15 cellular contexts compared by ENCODE assay signal in genomic region chr2:239232195-239232578, GRCh38.
DNase-seq lines count a peak whose midpoint lies in the region; ATAC-seq lines count a peak whose summit lies in the region.
"Had no signal": no experiment of that assay in that cellular context is flagged by ENCODE, and none has a peak within 500 bp of the region (broad histone marks: within the 10 kb centered on the region; RNA-seq: fewer than 3 reads in every experiment).

No MANE protein-coding gene starts in this region.

- peaks cover 47% of the 10 kb centered on the region for H3K36me3 Mint-ChIP-seq in activated naive CD4-positive, alpha-beta T cell treated with anti-CD3 and anti-CD28 coated beads, Interleukin-2, amount 10 ng/mL, durations not matched to agents 7 days and 5 days
- peaks cover 2% of the 10 kb centered on the region for H3K36me3 Mint-ChIP-seq in activated naive CD8-positive, alpha-beta T cell

- peak overlapping the region; percentile 83 for H3K27ac Mint-ChIP-seq in activated naive CD4-positive, alpha-beta T cell treated with anti-CD3 and anti-CD28 coated beads, Interleukin-2, amount 10 ng/mL, durations not matched to agents 7 days and 5 days
- peak overlapping the region; percentile 68 for H3K27ac Mint-ChIP-seq in activated naive CD8-positive, alpha-beta T cell
- H3K27ac Mint-ChIP-seq: nephron had no signal

- CTCF ChIA-PET in activated naive CD4-positive, alpha-beta T cell treated with anti-CD3 and anti-CD28 coated beads, Interleukin-2, amount 10 ng/mL, durations not matched to agents 7 days and 5 days (lab: Charles Lee): interaction anchor here (0.6 kb wide), 1 partner anchor 18 kb away, joined by 3 read pairs; no protein-coding TSS in a partner anchor

- peak overlapping the region; percentile 78 for H3K27ac ChIP-seq in thymus (ENCODE audit: low read depth)
- H3K27ac ChIP-seq: breast epithelium had no signal

- no peak overlapping the region for H3K4me3 ChIP-seq in thymus (ENCODE audit: low read length)
- H3K4me3 ChIP-seq: breast epithelium had no signal

- WGBS in thymus: 81% methylated on average over 6 of the region's 6 CpGs

- peaks cover 49% of the 10 kb centered on the region for H3K4me1 ChIP-seq in thymus (ENCODE audit: control insufficient read depth, insufficient read depth, low read length)
- H3K4me1 ChIP-seq: breast epithelium had no signal

- no peaks in the 10 kb centered on the region for H3K9me3 ChIP-seq in thymus (ENCODE audit: control insufficient read depth)
- H3K9me3 ChIP-seq: breast epithelium had no signal

- no peak for ATAC-seq in HG03565 (IDR thresholded peaks at IDR 0.05; ENCODE audit: unreplicated experiment)
- no peak for ATAC-seq in GM18867 (IDR thresholded peaks at IDR 0.05; ENCODE audit: unreplicated experiment)

- H3K4me3 Mint-ChIP-seq in activated naive CD4-positive, alpha-beta T cell treated with anti-CD3 and anti-CD28 coated beads, Interleukin-2, amount 10 ng/mL, durations not matched to agents 7 days and 5 days: peak overlapping the region; percentile 11
- peak overlapping the region; percentile 59 for H3K4me3 Mint-ChIP-seq in activated naive CD8-positive, alpha-beta T cell
- H3K4me3 Mint-ChIP-seq: nephron had no signal

- H3K9me3 Mint-ChIP-seq in activated naive CD4-positive, alpha-beta T cell treated with anti-CD3 and anti-CD28 coated beads, Interleukin-2, amount 10 ng/mL, durations not matched to agents 7 days and 5 days: no peaks in the 10 kb centered on the region
- no peaks in the 10 kb centered on the region for H3K9me3 Mint-ChIP-seq in activated naive CD8-positive, alpha-beta T cell (ENCODE audit: low read depth)
- H3K9me3 Mint-ChIP-seq: nephron had no signal

- H3K36me3 ChIP-seq in thymus (ENCODE audit: control insufficient read depth, insufficient read depth): no peaks in the 10 kb centered on the region
- H3K36me3 ChIP-seq: breast epithelium had no signal

- H3K27me3 Mint-ChIP-seq in activated naive CD4-positive, alpha-beta T cell treated with anti-CD3 and anti-CD28 coated beads, Interleukin-2, amount 10 ng/mL, durations not matched to agents 7 days and 5 days: no peaks in the 10 kb centered on the region
- H3K27me3 Mint-ChIP-seq in activated naive CD8-positive, alpha-beta T cell: no peaks in the 10 kb centered on the region

- no peak for DNase-seq in activated naive CD4-positive, alpha-beta T cell treated with anti-CD3 and anti-CD28 coated beads, Interleukin-2, amount 10 ng/mL, durations not matched to agents 7 days and 5 days
- DNase-seq in activated naive CD4-positive, alpha-beta T cell treated with Interleukin-2 at 50 U/mL for 16 hours: no peak
- DNase-seq in NCI-H69 (lab: John Stamatoyannopoulos, UW) (peak; percentile 24), GF-D8 (lab: John Stamatoyannopoulos, UW) (no peak)
- DNase-seq: foreskin melanocyte; mesenchymal stem cell; NCI-H226; posterior cingulate gyrus; stimulated activated CD4-positive, alpha-beta T cell treated with anti-CD3 and anti-CD28 coated beads, Interleukin-2, amount 100 ng/mL, for 24 hours had no signal

- no peaks in the 10 kb centered on the region for H3K27me3 ChIP-seq in thymus (ENCODE audit: control insufficient read depth, insufficient read depth)
- H3K27me3 ChIP-seq: breast epithelium had no signal

- peaks cover 76% of the 10 kb centered on the region for H3K4me1 Mint-ChIP-seq in activated naive CD4-positive, alpha-beta T cell treated with anti-CD3 and anti-CD28 coated beads, Interleukin-2, amount 10 ng/mL, durations not matched to agents 7 days and 5 days
- peaks cover 49% of the 10 kb centered on the region for H3K4me1 Mint-ChIP-seq in activated naive CD8-positive, alpha-beta T cell (ENCODE audit: low read depth)
